6 cellular contexts compared by ENCODE assay signal in the genomic region with DNA sequence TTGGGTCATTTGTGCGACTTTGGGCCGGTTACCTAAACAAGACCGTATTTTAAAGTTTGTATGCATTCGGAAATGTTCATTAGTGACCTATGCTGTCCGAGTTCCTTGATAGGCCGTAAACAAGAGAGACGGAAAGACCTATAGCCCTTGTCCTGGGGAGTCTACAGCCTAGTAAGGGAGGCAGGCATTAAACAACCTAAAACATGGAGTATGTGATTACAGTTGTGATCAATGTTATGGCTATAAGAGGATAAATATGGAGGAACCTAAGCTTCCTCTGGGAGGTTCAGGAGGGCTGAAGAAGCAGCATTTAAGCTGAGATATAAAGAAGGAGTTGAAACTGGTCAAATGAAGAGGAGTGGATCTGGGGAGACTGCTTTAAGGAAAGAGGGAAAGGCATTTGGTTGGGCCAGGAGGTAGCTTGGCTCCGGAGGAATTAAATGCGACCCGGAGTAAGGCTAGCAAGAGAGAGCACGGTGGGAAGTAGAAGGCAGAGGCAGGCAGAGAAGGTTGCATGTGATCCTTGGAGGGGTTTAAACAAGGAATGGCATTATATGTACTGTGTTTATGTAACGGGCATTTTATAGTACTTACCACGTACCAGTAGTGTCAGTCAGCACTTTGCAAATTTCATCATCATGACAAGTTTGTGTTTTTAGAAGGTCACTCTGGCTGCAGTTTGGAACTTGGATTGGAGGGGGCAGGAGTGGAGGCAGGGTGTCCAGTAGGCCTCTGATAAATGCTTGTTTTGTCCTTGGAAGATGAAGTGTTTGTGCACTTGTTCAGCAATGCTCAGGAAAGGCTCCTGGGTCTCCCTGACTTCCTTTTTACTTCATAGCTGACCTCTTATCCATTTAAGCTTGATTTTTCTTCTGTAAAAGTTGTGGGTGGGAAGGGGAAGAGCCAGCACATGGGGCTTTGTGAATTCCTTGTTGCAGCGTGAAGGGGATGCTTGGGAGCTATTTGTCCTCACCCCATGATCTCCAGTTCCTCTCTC. TPM values are rescaled to one million over a fixed set of nuclear protein-coding genes. Genes with fewer than 3 reads are reported as not detected.
A peak's percentile ranks its signal among the peaks of the same experiment; 100 is the strongest.
DNase-seq lines count a peak whose midpoint lies in the region; ATAC-seq lines count a peak whose summit lies in the region.

No MANE protein-coding gene starts in this region.

- H3K9me3 Mint-ChIP-seq in CD4-positive, CD25-positive, alpha-beta regulatory T cell: no peaks in the 10 kb centered on the region

- no peaks in the 10 kb centered on the region for H3K9me3 ChIP-seq in CD4-positive, CD25-positive, alpha-beta regulatory T cell (ENCODE audit: control insufficient read depth in 2 of 2, low read length in 2 of 2)
- H3K9me3 ChIP-seq in iPS-20b (ENCODE audit: insufficient read depth, low read depth, low read length): no peaks in the 10 kb centered on the region

- H3K27me3 Mint-ChIP-seq in CD4-positive, CD25-positive, alpha-beta regulatory T cell: peaks cover 4% of the 10 kb centered on the region

- peak overlapping the region; percentile 84 to 91 (median 90) for H3K4me3 Mint-ChIP-seq in CD4-positive, CD25-positive, alpha-beta regulatory T cell

- H3K27me3 ChIP-seq in CD4-positive, CD25-positive, alpha-beta regulatory T cell (ENCODE audit: control insufficient read depth, insufficient read depth, low read length): no peaks in the 10 kb centered on the region
- H3K27me3 ChIP-seq in iPS-20b (ENCODE audit: insufficient read depth, low read length): peaks cover 19% of the 10 kb centered on the region

- in situ Hi-C loops in SK-MEL-5 (cut with HindIII; ENCODE audit: low pct_unique_long_range_greater_than_20kb, low sequenced_read_pairs): no loop called here

- no peak for DNase-seq in CD4-positive, CD25-positive, alpha-beta regulatory T cell
- peak; percentile 94 for DNase-seq in SK-MEL-5 (ENCODE audit: low read depth, low spot score)
- no peak for DNase-seq in NCI-H1694 treated with DMSO at 0.1 percent for 48 hours (lab: John Stamatoyannopoulos, UW)
- no peak for DNase-seq in UCSD-AML1 (lab: John Stamatoyannopoulos, UW; ENCODE audit: unreplicated experiment)
- no peak for DNase-seq in germinal center (ENCODE audit: low spot score)

- H3K4me1 ChIP-seq in CD4-positive, CD25-positive, alpha-beta regulatory T cell (ENCODE audit: control insufficient read depth, insufficient read depth, low read length, poor library complexity, severe bottlenecking): peaks cover 16% of the 10 kb centered on the region
- peaks cover 5% of the 10 kb centered on the region; the same call in 1 of the 2 replicates for H3K4me1 ChIP-seq in iPS-20b (ENCODE audit: insufficient read depth, low read length)

- H3K4me3 ChIP-seq in CD4-positive, CD25-positive, alpha-beta regulatory T cell (ENCODE audit: low read depth, low read length): peak overlapping the region; percentile 75
- peak overlapping the region; percentile 68 for H3K4me3 ChIP-seq in iPS-20b (ENCODE audit: low read length)

- H3K9ac ChIP-seq in iPS-20b (ENCODE audit: low read depth, low read length): peak overlapping the region; percentile 87

- no peaks in the 10 kb centered on the region for H3K36me3 Mint-ChIP-seq in CD4-positive, CD25-positive, alpha-beta regulatory T cell

- H3K27ac Mint-ChIP-seq in CD4-positive, CD25-positive, alpha-beta regulatory T cell: peak overlapping the region in 2 of 3 donors; percentile 87 to 93

- peaks cover 6 to 31% (median 15%) of the 10 kb centered on the region in 4 donors for H3K4me1 Mint-ChIP-seq in CD4-positive, CD25-positive, alpha-beta regulatory T cell

- no peak for ATAC-seq in CD4-positive, CD25-positive, alpha-beta regulatory T cell (ENCODE audit: low read depth in 2 of 2)

- H3K27ac ChIP-seq in CD4-positive, CD25-positive, alpha-beta regulatory T cell (ENCODE audit: insufficient read depth, low read length, poor library complexity, severe bottlenecking): peak overlapping the region; percentile 70
- peak overlapping the region; percentile 86 for H3K27ac ChIP-seq in iPS-20b (ENCODE audit: low read length)

- H3K36me3 ChIP-seq in CD4-positive, CD25-positive, alpha-beta regulatory T cell (ENCODE audit: control insufficient read depth, insufficient read depth, low read length): no peaks in the 10 kb centered on the region
- no peaks in the 10 kb centered on the region for H3K36me3 ChIP-seq in iPS-20b (ENCODE audit: insufficient read depth, low read depth, low read length)

RNA-seq across cellular contexts. Expression of gene AVPI1, which starts 1.0 kb away (rescaled TPM):
- 11.1 TPM for total RNA-seq in CD4-positive, CD25-positive, alpha-beta regulatory T cell
- 1 to 10 TPM; 1.9 to 3.2 (median 2.9) TPM for polyA plus RNA-seq in CD4-positive, CD25-positive, alpha-beta regulatory T cell
- total RNA-seq in SK-MEL-5 (2014; rRNA removed; shearing (Covaris generic)): 126 and 133 TPM in 2 replicates
- 91.0 and 105 TPM in 2 replicates for polyA plus RNA-seq in SK-MEL-5 (2015; cell fraction: cytosol; rRNA removed)
- 16.6 and 22.6 TPM in 2 replicates for polyA plus RNA-seq in SK-MEL-5 (2015; cell fraction: nucleus; rRNA removed)

RNA-seq across cellular contexts. Expression of gene MARVELD1, which starts 25.4 kb away (rescaled TPM):
- total RNA-seq in CD4-positive, CD25-positive, alpha-beta regulatory T cell: 0.62 TPM
- polyA plus RNA-seq in CD4-positive, CD25-positive, alpha-beta regulatory T cell: not detected
- total RNA-seq in SK-MEL-5 (2014; rRNA removed; shearing (Covaris generic)): 27.4 and 28.4 TPM in 2 replicates
- 65.5 and 84.2 TPM in 2 replicates for polyA plus RNA-seq in SK-MEL-5 (2015; cell fraction: cytosol; rRNA removed)
- polyA plus RNA-seq in SK-MEL-5 (2015; cell fraction: nucleus; rRNA removed): 33.9 and 35.5 TPM in 2 replicates

RNA-seq across cellular contexts. Expression of gene PI4K2A, which starts 47.6 kb away (rescaled TPM):
- total RNA-seq in CD4-positive, CD25-positive, alpha-beta regulatory T cell: 28.3 TPM
- 10 to 100 TPM in 2 of 4 donors, 1 to 10 TPM in 2; 7.9 to 11.7 (median 9.7) TPM for polyA plus RNA-seq in CD4-positive, CD25-positive, alpha-beta regulatory T cell
- total RNA-seq in SK-MEL-5 (2014; rRNA removed; shearing (Covaris generic)): 15.0 and 15.3 TPM in 2 replicates
- polyA plus RNA-seq in SK-MEL-5 (2015; cell fraction: cytosol; rRNA removed): 22.5 and 22.6 TPM in 2 replicates
- 7.3 and 8.1 TPM in 2 replicates for polyA plus RNA-seq in SK-MEL-5 (2015; cell fraction: nucleus; rRNA removed)

RNA-seq across cellular contexts. Expression of gene ZFYVE27, which starts 48.8 kb away (rescaled TPM):
- total RNA-seq in CD4-positive, CD25-positive, alpha-beta regulatory T cell: 86.9 TPM
- polyA plus RNA-seq in CD4-positive, CD25-positive, alpha-beta regulatory T cell: 10 to 100 TPM; 22.4 to 46.4 (median 42.6) TPM
- total RNA-seq in SK-MEL-5 (2014; rRNA removed; shearing (Covaris generic)): 27.5 and 27.9 TPM in 2 replicates
- 31.2 and 37.8 TPM in 2 replicates for polyA plus RNA-seq in SK-MEL-5 (2015; cell fraction: cytosol; rRNA removed)
- polyA plus RNA-seq in SK-MEL-5 (2015; cell fraction: nucleus; rRNA removed): 103 and 110 TPM in 2 replicates

RNA-seq across cellular contexts. Expression of gene MORN4, which starts 54.8 kb away (rescaled TPM):
- 0.44 TPM for total RNA-seq in CD4-positive, CD25-positive, alpha-beta regulatory T cell
- 1 to 10 TPM; 1.5 to 3.1 (median 2.2) TPM for polyA plus RNA-seq in CD4-positive, CD25-positive, alpha-beta regulatory T cell
- total RNA-seq in SK-MEL-5 (2014; rRNA removed; shearing (Covaris generic)): 3.5 and 4.4 TPM in 2 replicates
- 6.0 and 8.8 TPM in 2 replicates for polyA plus RNA-seq in SK-MEL-5 (2015; cell fraction: cytosol; rRNA removed)
- polyA plus RNA-seq in SK-MEL-5 (2015; cell fraction: nucleus; rRNA removed): 2.4 and 2.5 TPM in 2 replicates

Comparison
In these comparisons a context has a peak if more than half of its experiments do, and no peak if none do; other contexts are left out.
1. RNA of gene AVPI1, which starts 1.0 kb away (total RNA-seq): 126 to 133 TPM in SK-MEL-5; 11.1 TPM in CD4-positive, CD25-positive, alpha-beta regulatory T cell (single experiment); every median in the first group is over 10 times any median in the second.
2. RNA of gene MARVELD1, which starts 25.4 kb away (total RNA-seq): 27.4 to 28.4 TPM in SK-MEL-5; 0.62 TPM in CD4-positive, CD25-positive, alpha-beta regulatory T cell (single experiment); every median in the first group is over 10 times any median in the second.